In the genomic region with DNA sequence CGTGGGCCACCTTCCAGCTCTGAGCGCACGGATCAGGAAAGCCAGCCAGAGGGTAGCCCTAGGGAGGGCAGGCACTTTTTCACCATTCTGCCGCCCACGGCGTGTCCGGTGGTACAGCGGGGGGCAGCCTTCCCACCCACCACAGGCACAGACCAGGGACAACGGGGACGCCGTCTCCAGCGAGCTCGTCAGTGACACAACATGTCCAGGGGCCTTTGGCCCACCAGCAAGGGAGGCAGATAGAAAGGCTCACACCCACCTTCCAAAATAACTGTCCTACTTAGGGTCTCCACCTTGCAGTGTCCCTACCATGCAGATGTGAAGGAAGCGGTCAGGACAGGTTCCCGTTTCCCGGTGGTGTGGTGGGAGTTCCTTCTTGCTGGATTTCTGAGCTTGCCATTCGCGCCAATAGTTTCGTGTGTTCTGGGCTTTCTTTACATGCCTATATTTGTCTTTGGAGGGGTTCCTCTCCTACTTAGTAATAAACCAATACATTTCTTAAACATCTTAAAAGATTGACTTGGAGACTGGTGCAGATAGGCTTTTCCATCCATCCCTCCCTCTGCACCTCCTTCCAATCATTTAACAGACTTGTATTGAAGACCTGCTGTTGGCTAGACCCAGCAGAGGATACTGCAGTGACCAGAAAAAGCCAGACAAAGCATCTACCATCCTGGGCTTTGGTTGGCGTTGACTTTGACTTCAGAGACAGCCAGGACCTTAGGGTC, we compare ENCODE assay signal across 8 cellular contexts. TPM values are rescaled to one million over a fixed set of nuclear protein-coding genes. Genes with fewer than 3 reads are reported as not detected.
DNase-seq lines count a peak whose midpoint lies in the region; ATAC-seq and TF ChIP-seq lines count a peak whose summit lies in the region.

No MANE protein-coding gene starts in this region.

- WGBS in suprapubic skin, result 10% methylated on average over 12 of the region's 20 CpGs

- no peaks in the 10 kb centered on the region for H3K9me3 ChIP-seq in adipocyte (ENCODE audit: control insufficient read depth, low read length)
- H3K9me3 ChIP-seq in suprapubic skin, result no peaks in the 10 kb centered on the region

- TF ChIP-seq EP300 in suprapubic skin (IDR thresholded peaks at IDR 0.05), result no peak

- peaks cover 2 to 12% (median 11%) of the 10 kb centered on the region in 3 donors for H3K27me3 Mint-ChIP-seq in immature natural killer cell (ENCODE audit: low read depth in 3 of 3)

- no peaks in the 10 kb centered on the region for H3K9me3 Mint-ChIP-seq in immature natural killer cell

- TF ChIP-seq CTCF in suprapubic skin (IDR thresholded peaks at IDR 0.05), result no peak

- TF ChIP-seq POLR2A in suprapubic skin (IDR thresholded peaks at IDR 0.05), result no peak

- H3K27ac Mint-ChIP-seq in immature natural killer cell, result peak overlapping the region; percentile 85 to 97 (median 88)

- peaks cover 3 to 8% (median 7%) of the 10 kb centered on the region in 3 donors for H3K36me3 Mint-ChIP-seq in immature natural killer cell

- DNase-seq in adipocyte (ENCODE audit: low read depth), result peak; percentile 46
- DNase-seq in immature natural killer cell, result no peak
- peak in 1 of 2 donors; percentile 53 for DNase-seq in suprapubic skin (ENCODE audit: low spot score in 2 of 2)
- DNase-seq in middle frontal gyrus (ENCODE audit: extremely low spot score, low spot score), result no peak

- peak overlapping the region; percentile 94 for H3K9ac ChIP-seq in adipocyte (ENCODE audit: low read length)

- peaks cover 9% of the 10 kb centered on the region for H3K36me3 ChIP-seq in adipocyte (ENCODE audit: control insufficient read depth, insufficient read depth, low read length, severe bottlenecking)
- H3K36me3 ChIP-seq in suprapubic skin, result peaks cover 5% of the 10 kb centered on the region

- ATAC-seq in GM18511 (IDR thresholded peaks at IDR 0.05; ENCODE audit: unreplicated experiment) (peak; percentile 16), HG03342 (IDR thresholded peaks at IDR 0.05; ENCODE audit: unreplicated experiment) (peak; percentile 2), GM18517 (IDR thresholded peaks at IDR 0.05; ENCODE audit: unreplicated experiment) (no peak), GM21367 (IDR thresholded peaks at IDR 0.05; ENCODE audit: unreplicated experiment) (no peak)

- H3K4me1 Mint-ChIP-seq in immature natural killer cell, result peaks cover 58 to 69% of the 10 kb centered on the region in 2 donors

- H3K4me1 ChIP-seq in adipocyte (ENCODE audit: control insufficient read depth, insufficient read depth, low read length), result peaks cover 54% of the 10 kb centered on the region
- peaks cover 27% of the 10 kb centered on the region for H3K4me1 ChIP-seq in suprapubic skin

- peak overlapping the region; percentile 93 for H3K27ac ChIP-seq in suprapubic skin

- no peaks in the 10 kb centered on the region for H3K27me3 ChIP-seq in adipocyte (replicated peaks; ENCODE audit: control insufficient read depth, insufficient read depth, low read length)
- H3K27me3 ChIP-seq in suprapubic skin, result no peaks in the 10 kb centered on the region

- H3K4me3 Mint-ChIP-seq in immature natural killer cell, result peak overlapping the region; percentile 90 to 95 (median 91)

- H3K4me3 ChIP-seq in adipocyte (ENCODE audit: low read length) (peak overlapping the region; percentile 94), suprapubic skin (peak overlapping the region; percentile 90)

RNA-seq across cellular contexts. Expression of gene ASB1, which starts 0.9 kb away (rescaled TPM):
- 10 to 100 TPM; 30.3 to 53.8 (median 48.1) TPM for polyA plus RNA-seq in immature natural killer cell
- 10 to 100 TPM; 17.1 to 48.8 (median 22.1) TPM for total RNA-seq in suprapubic skin

Comparison
In these comparisons a context has a peak if more than half of its experiments do, and no peak if none do; other contexts are left out.
1. ATAC-seq: peak in GM18511 (single experiment) and HG03342 (single experiment); none in GM18517 (single experiment) and GM21367 (single experiment).